ENCODE assay signal across 9 cellular contexts in the genomic region with DNA sequence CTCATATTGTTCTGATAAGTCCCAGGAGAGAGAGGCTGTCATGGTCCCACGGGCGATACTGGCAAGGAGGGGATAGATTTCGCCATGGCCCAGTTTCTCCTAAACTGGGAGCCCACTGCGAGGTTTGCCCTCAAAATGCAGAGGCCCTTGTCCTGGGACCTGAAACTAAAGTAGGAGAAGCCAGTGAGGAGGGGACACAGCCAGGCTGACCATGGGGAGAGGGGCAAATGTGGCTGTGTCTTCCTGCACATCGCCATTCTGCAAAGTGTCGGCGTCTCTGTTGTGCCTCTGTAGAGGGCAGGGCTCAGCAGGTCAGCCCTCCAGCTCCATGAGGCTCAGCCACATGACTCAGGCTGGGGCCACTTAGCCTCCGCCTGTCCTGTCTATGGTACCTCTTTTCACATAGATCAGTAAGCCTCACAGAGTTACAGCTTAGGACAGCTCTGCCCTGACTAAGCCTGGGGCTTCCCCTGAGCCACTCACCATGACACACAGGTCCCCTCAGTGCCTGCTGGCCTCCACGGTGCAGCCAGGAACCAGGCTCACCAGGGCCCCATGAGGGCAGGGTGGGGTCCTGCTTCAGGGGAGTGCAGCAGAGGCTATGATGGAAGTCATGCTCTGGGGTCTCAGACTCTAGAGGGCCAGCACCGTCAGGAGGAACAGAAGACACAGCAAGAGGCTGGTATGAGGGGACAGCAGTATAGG. TPM values are rescaled to one million over a fixed set of nuclear protein-coding genes. Genes with fewer than 3 reads are reported as not detected.
DNase-seq lines count a peak whose midpoint lies in the region; ATAC-seq and TF ChIP-seq lines count a peak whose summit lies in the region.
"Had no signal": no experiment of that assay in that cellular context is flagged by ENCODE, and none has a peak within 500 bp of the region (broad histone marks: within the 10 kb centered on the region; RNA-seq: fewer than 3 reads in every experiment).

No MANE protein-coding gene starts in this region.

- H3K27me3 Mint-ChIP-seq in osteocyte (ENCODE audit: unreplicated experiment): no peaks in the 10 kb centered on the region

- peaks cover 3% of the 10 kb centered on the region for H3K4me1 Mint-ChIP-seq in osteocyte (ENCODE audit: unreplicated experiment)
- H3K4me1 Mint-ChIP-seq: nephron had no signal

- no peaks in the 10 kb centered on the region for H3K27me3 ChIP-seq in WERI-Rb-1 (ENCODE audit: insufficient read depth, low read depth, severe bottlenecking)

- no peaks in the 10 kb centered on the region for H3K36me3 Mint-ChIP-seq in osteocyte (ENCODE audit: unreplicated experiment)

- DNase-seq in CD1c-positive myeloid dendritic cell (ENCODE audit: extremely low spot score) (peak; percentile 5), WERI-Rb-1 (peak; percentile 50), NCI-H2196 (lab: John Stamatoyannopoulos, UW; ENCODE audit: unreplicated experiment) (no peak), NCI-H1105 treated with DMSO at 0.1 percent for 48 hours (lab: John Stamatoyannopoulos, UW) (no peak), osteocyte (ENCODE audit: extremely low spot score, unreplicated experiment) (no peak), GM03348 (ENCODE audit: low spot score) (no peak)

- H3K9me3 ChIP-seq in WERI-Rb-1 (ENCODE audit: severe bottlenecking): no peaks in the 10 kb centered on the region

- H3K27ac Mint-ChIP-seq in osteocyte (ENCODE audit: unreplicated experiment): no peak overlapping the region

- H3K27ac ChIP-seq in WERI-Rb-1: no peak overlapping the region

- H3K9me3 Mint-ChIP-seq in osteocyte (ENCODE audit: unreplicated experiment): no peaks in the 10 kb centered on the region
- H3K9me3 Mint-ChIP-seq: nephron had no signal

- H3K36me3 ChIP-seq in WERI-Rb-1: no peaks in the 10 kb centered on the region

- ATAC-seq in GM19023 (IDR thresholded peaks at IDR 0.05; ENCODE audit: unreplicated experiment) (peak; percentile 81), HG02973 (IDR thresholded peaks at IDR 0.05; ENCODE audit: unreplicated experiment) (peak; percentile 46)

- H3K4me3 Mint-ChIP-seq in osteocyte (ENCODE audit: unreplicated experiment): no peak overlapping the region
- H3K4me3 Mint-ChIP-seq: nephron had no signal

- no peak overlapping the region for H3K4me3 ChIP-seq in WERI-Rb-1 (ENCODE audit: low read depth, low read length)

- no peak for TF ChIP-seq CTCF in WERI-Rb-1 (IDR thresholded peaks at IDR 0.05; ENCODE audit: low read depth, low read length)
- TF ChIP-seq CTCF in osteocyte (IDR thresholded peaks at IDR 0.05): no peak

RNA-seq across cellular contexts. Expression of a gene that starts 28.6 kb away (rescaled TPM):
- 60.5 and 65.5 TPM in 2 replicates for total RNA-seq in osteocyte

Comparison
In these comparisons a context has a peak if more than half of its experiments do, and no peak if none do; other contexts are left out.
1. DNase-seq: peak in CD1c-positive myeloid dendritic cell (single experiment) and WERI-Rb-1 (single experiment); none in NCI-H2196 (single experiment), NCI-H1105 treated with DMSO at 0.1 percent for 48 hours (single experiment), osteocyte (single experiment) and GM03348 (single experiment).